In genomic region chr3:49131576-49131975, GRCh38 we compare ENCODE assay signal across 13 cellular contexts. TPM values are rescaled to one million over a fixed set of nuclear protein-coding genes. Genes with fewer than 3 reads are reported as not detected.
DNase-seq lines count a peak whose midpoint lies in the region; ATAC-seq and TF ChIP-seq lines count a peak whose summit lies in the region.
"Had no signal": no experiment of that assay in that cellular context is flagged by ENCODE, and none has a peak within 500 bp of the region (broad histone marks: within the 10 kb centered on the region; RNA-seq: fewer than 3 reads in every experiment).

No MANE protein-coding gene starts in this region.

- no peak overlapping the region for H3K4me2 ChIP-seq in mesendoderm (ENCODE audit: low read length)

- H3K79me1 ChIP-seq in mesendoderm (ENCODE audit: low read length): peaks cover 3% of the 10 kb centered on the region

- H3K36me3 ChIP-seq in NT2/D1 (ENCODE audit: insufficient read depth, insufficient read length, low read length) (peaks cover 51% of the 10 kb centered on the region), ectodermal cell (ENCODE audit: control insufficient read depth, insufficient read depth, low read length) (no peaks in the 10 kb centered on the region), mesendoderm (ENCODE audit: control insufficient read depth, insufficient read depth, low read length) (no peaks in the 10 kb centered on the region), stomach smooth muscle (ENCODE audit: control insufficient read depth in 2 of 2, insufficient read depth in 2 of 2, low read length in 2 of 2) (peaks cover 26 to 32% of the 10 kb centered on the region in 2 donors)

- no peaks in the 10 kb centered on the region for H3K36me3 Mint-ChIP-seq in stimulated activated effector memory CD8-positive, alpha-beta T cell treated with anti-CD3 and anti-CD28 coated beads, Interleukin-12 subunit alpha, Interleukin-12 subunit beta, amount 100 ng/mL, for 72 hours
- H3K36me3 Mint-ChIP-seq: T-cell had no signal

- H2BK5ac ChIP-seq in mesendoderm (ENCODE audit: low read length): no peak overlapping the region

- H3K27ac Mint-ChIP-seq in stimulated activated effector memory CD8-positive, alpha-beta T cell treated with anti-CD3 and anti-CD28 coated beads, Interleukin-12 subunit alpha, Interleukin-12 subunit beta, amount 100 ng/mL, for 72 hours: no peak overlapping the region
- H3K27ac Mint-ChIP-seq: T-cell had no signal

- no peak overlapping the region for H3K23ac ChIP-seq in mesendoderm (ENCODE audit: low read length)

- no peak overlapping the region for H3K4me3 Mint-ChIP-seq in stimulated activated effector memory CD8-positive, alpha-beta T cell treated with anti-CD3 and anti-CD28 coated beads, Interleukin-12 subunit alpha, Interleukin-12 subunit beta, amount 100 ng/mL, for 72 hours
- H3K4me3 Mint-ChIP-seq: T-cell had no signal

- no peak overlapping the region for H3K27ac ChIP-seq in ectodermal cell (ENCODE audit: insufficient read depth, low read depth, low read length, poor library complexity, severe bottlenecking)
- no peak overlapping the region for H3K27ac ChIP-seq in mesendoderm (ENCODE audit: low read depth, low read length)
- peak overlapping the region; percentile 91 for H3K27ac ChIP-seq in stomach smooth muscle (ENCODE audit: low read length)

- H3K27me3 ChIP-seq in NT2/D1 (ENCODE audit: insufficient read depth, insufficient read length) (no peaks in the 10 kb centered on the region), ectodermal cell (ENCODE audit: control insufficient read depth, insufficient read depth, low read length, poor library complexity, severe bottlenecking) (no peaks in the 10 kb centered on the region), mesendoderm (ENCODE audit: insufficient read depth, low read length, poor library complexity) (no peaks in the 10 kb centered on the region), stomach smooth muscle (ENCODE audit: control insufficient read depth in 1 of 2, insufficient read depth in 2 of 2, low read length in 2 of 2) (no peaks in the 10 kb centered on the region)

- no peak for TF ChIP-seq POLR2A in erythroblast (IDR thresholded peaks at IDR 0.05; ENCODE audit: low read length)

- DNase-seq in NT2/D1 (ENCODE audit: low read depth, low spot score) (no peak), mesendoderm (no peak), erythroblast (lab: John Stamatoyannopoulos, UW) (no peak), hypothalamus (lab: John Stamatoyannopoulos, UW) (no peak)
- DNase-seq in stimulated activated effector memory CD8-positive, alpha-beta T cell treated with anti-CD3 and anti-CD28 coated beads, Interleukin-12 subunit alpha, Interleukin-12 subunit beta, amount 100 ng/mL, for 72 hours (ENCODE audit: low spot score in 2 of 2): no peak
- DNase-seq: aorta; DMS 273 treated with DMSO at 0.1 percent for 48 hours; NCI-H446; stimulated activated CD8-positive, alpha-beta memory T cell treated with anti-CD3 and anti-CD28 coated beads, Interleukin-4, amount 100 ng/mL, for 48 hours; T-cell had no signal

- H3K4me3 ChIP-seq in NT2/D1 (ENCODE audit: insufficient read length, low read depth) (no peak overlapping the region), ectodermal cell (ENCODE audit: insufficient read depth, low read depth, low read length) (peak overlapping the region; percentile 64), mesendoderm (ENCODE audit: low read length) (no peak overlapping the region), stomach smooth muscle (ENCODE audit: low read length in 2 of 2) (peak overlapping the region; percentile 94 to 97)

- H3K9ac ChIP-seq in NT2/D1 (ENCODE audit: insufficient read length, low read depth) (peak overlapping the region; percentile 84), mesendoderm (ENCODE audit: low read length) (peak overlapping the region; percentile 88), stomach smooth muscle (ENCODE audit: low read length in 2 of 2) (peak overlapping the region; percentile 83 to 94)

- peak overlapping the region; percentile 96 for H3K56ac ChIP-seq in mesendoderm (ENCODE audit: low read length)

- H3K18ac ChIP-seq in mesendoderm (ENCODE audit: low read length): no peak overlapping the region

- H3K9me3 Mint-ChIP-seq in stimulated activated effector memory CD8-positive, alpha-beta T cell treated with anti-CD3 and anti-CD28 coated beads, Interleukin-12 subunit alpha, Interleukin-12 subunit beta, amount 100 ng/mL, for 72 hours: no peaks in the 10 kb centered on the region
- H3K9me3 Mint-ChIP-seq: T-cell had no signal

- no peak overlapping the region for H4K5ac ChIP-seq in mesendoderm (ENCODE audit: low read length)

- H2BK15ac ChIP-seq in mesendoderm (replicated peaks; ENCODE audit: low read depth): no peak overlapping the region

- H3K9me3 ChIP-seq in NT2/D1 (ENCODE audit: insufficient read depth, low read length) (no peaks in the 10 kb centered on the region), ectodermal cell (ENCODE audit: control insufficient read depth, low read length) (no peaks in the 10 kb centered on the region), stomach smooth muscle (ENCODE audit: control insufficient read depth in 2 of 2, low read length in 2 of 2) (no peaks in the 10 kb centered on the region)

- H2BK120ac ChIP-seq in mesendoderm (ENCODE audit: low read depth, low read length): no peak overlapping the region

- H3K79me2 ChIP-seq in mesendoderm (ENCODE audit: control insufficient read depth, insufficient read depth, low read length): no peaks in the 10 kb centered on the region

- H3K4me1 ChIP-seq in NT2/D1 (ENCODE audit: insufficient read depth, insufficient read length) (peaks cover 19% of the 10 kb centered on the region), ectodermal cell (ENCODE audit: control insufficient read depth, insufficient read depth, low read length) (peaks cover 4% of the 10 kb centered on the region), mesendoderm (ENCODE audit: control insufficient read depth, low read depth, low read length) (peaks cover 6% of the 10 kb centered on the region), stomach smooth muscle (ENCODE audit: control insufficient read depth, insufficient read depth, low read length) (peaks cover 37% of the 10 kb centered on the region)

- no peak overlapping the region for H3K4ac ChIP-seq in mesendoderm (ENCODE audit: low read depth, low read length)

- no peak for ATAC-seq in stimulated activated effector memory CD8-positive, alpha-beta T cell treated with anti-CD3 and anti-CD28 coated beads, Interleukin-12 subunit alpha, Interleukin-12 subunit beta, amount 100 ng/mL, for 72 hours
- no peak for ATAC-seq in GM21515 (IDR thresholded peaks at IDR 0.05; ENCODE audit: unreplicated experiment)

- H4K8ac ChIP-seq in mesendoderm (ENCODE audit: low read depth, low read length): no peak overlapping the region

- H3K4me1 Mint-ChIP-seq in stimulated activated effector memory CD8-positive, alpha-beta T cell treated with anti-CD3 and anti-CD28 coated beads, Interleukin-12 subunit alpha, Interleukin-12 subunit beta, amount 100 ng/mL, for 72 hours: peaks cover 6% of the 10 kb centered on the region

- 95 to 97% methylated on average over 6 of the region's 6 CpGs for WGBS in ectodermal cell, 2 experiments
- WGBS in mesendoderm (ENCODE audit: extremely low coverage, insufficient coverage, low lambda C conversion rate): no CpG with 5 or more reads among the region's 6 CpGs

- H2AK5ac ChIP-seq in mesendoderm (ENCODE audit: low read length): no peak overlapping the region

RNA-seq across cellular contexts. Expression of gene LAMB2, which starts 1.3 kb away (rescaled TPM):
- polyA plus RNA-seq in ectodermal cell (2013, experiment 1 of 4): 163 TPM
- 198 TPM for polyA plus RNA-seq in ectodermal cell (2013, experiment 2 of 4)
- polyA plus RNA-seq in ectodermal cell (2013, experiment 3 of 4): 153 TPM
- 201 TPM for polyA plus RNA-seq in ectodermal cell (2013, experiment 4 of 4)
- polyA plus RNA-seq in mesendoderm (2013, experiment 1 of 2): 60.3 TPM
- polyA plus RNA-seq in mesendoderm (2013, experiment 2 of 2): 62.4 TPM

RNA-seq across cellular contexts. Expression of gene USP19, which starts 11.0 kb away (rescaled TPM):
- polyA plus RNA-seq in ectodermal cell (2013, experiment 1 of 4): 43.7 TPM
- 51.0 TPM for polyA plus RNA-seq in ectodermal cell (2013, experiment 2 of 4)
- 37.4 TPM for polyA plus RNA-seq in ectodermal cell (2013, experiment 3 of 4)
- 44.2 TPM for polyA plus RNA-seq in ectodermal cell (2013, experiment 4 of 4)
- polyA plus RNA-seq in mesendoderm (2013, experiment 1 of 2): 21.6 TPM
- polyA plus RNA-seq in mesendoderm (2013, experiment 2 of 2): 23.3 TPM

RNA-seq across cellular contexts. Expression of gene QARS1, which starts 27.0 kb away (rescaled TPM):
- polyA plus RNA-seq in ectodermal cell (2013, experiment 1 of 4): 396 TPM
- polyA plus RNA-seq in ectodermal cell (2013, experiment 2 of 4): 440 TPM
- 317 TPM for polyA plus RNA-seq in ectodermal cell (2013, experiment 3 of 4)
- 350 TPM for polyA plus RNA-seq in ectodermal cell (2013, experiment 4 of 4)
- polyA plus RNA-seq in mesendoderm (2013, experiment 1 of 2): 331 TPM
- 331 TPM for polyA plus RNA-seq in mesendoderm (2013, experiment 2 of 2)

RNA-seq across cellular contexts. Expression of gene CCDC71, which starts 34.6 kb away (rescaled TPM):
- 25.1 TPM for polyA plus RNA-seq in ectodermal cell (2013, experiment 1 of 4)
- 28.0 TPM for polyA plus RNA-seq in ectodermal cell (2013, experiment 2 of 4)
- 24.1 TPM for polyA plus RNA-seq in ectodermal cell (2013, experiment 3 of 4)
- 25.1 TPM for polyA plus RNA-seq in ectodermal cell (2013, experiment 4 of 4)
- polyA plus RNA-seq in mesendoderm (2013, experiment 1 of 2): 23.9 TPM
- polyA plus RNA-seq in mesendoderm (2013, experiment 2 of 2): 24.1 TPM

RNA-seq across cellular contexts. Expression of gene QRICH1, which starts 37.7 kb away (rescaled TPM):
- 128 TPM for polyA plus RNA-seq in ectodermal cell (2013, experiment 1 of 4)
- 110 TPM for polyA plus RNA-seq in ectodermal cell (2013, experiment 2 of 4)
- 87.7 TPM for polyA plus RNA-seq in ectodermal cell (2013, experiment 3 of 4)
- 98.6 TPM for polyA plus RNA-seq in ectodermal cell (2013, experiment 4 of 4)
- polyA plus RNA-seq in mesendoderm (2013, experiment 1 of 2): 123 TPM
- 126 TPM for polyA plus RNA-seq in mesendoderm (2013, experiment 2 of 2)

Comparison
In these comparisons a context has a peak if more than half of its experiments do, and no peak if none do; other contexts are left out.
1. H3K4me3 ChIP-seq: peak in ectodermal cell (single experiment) and stomach smooth muscle (2 of 2); none in NT2/D1 (single experiment) and mesendoderm (single experiment).
2. Peak in every context shown above with its lines, with median percentiles within 50 percentile points of each other: H3K9ac ChIP-seq.